In the genomic region with DNA sequence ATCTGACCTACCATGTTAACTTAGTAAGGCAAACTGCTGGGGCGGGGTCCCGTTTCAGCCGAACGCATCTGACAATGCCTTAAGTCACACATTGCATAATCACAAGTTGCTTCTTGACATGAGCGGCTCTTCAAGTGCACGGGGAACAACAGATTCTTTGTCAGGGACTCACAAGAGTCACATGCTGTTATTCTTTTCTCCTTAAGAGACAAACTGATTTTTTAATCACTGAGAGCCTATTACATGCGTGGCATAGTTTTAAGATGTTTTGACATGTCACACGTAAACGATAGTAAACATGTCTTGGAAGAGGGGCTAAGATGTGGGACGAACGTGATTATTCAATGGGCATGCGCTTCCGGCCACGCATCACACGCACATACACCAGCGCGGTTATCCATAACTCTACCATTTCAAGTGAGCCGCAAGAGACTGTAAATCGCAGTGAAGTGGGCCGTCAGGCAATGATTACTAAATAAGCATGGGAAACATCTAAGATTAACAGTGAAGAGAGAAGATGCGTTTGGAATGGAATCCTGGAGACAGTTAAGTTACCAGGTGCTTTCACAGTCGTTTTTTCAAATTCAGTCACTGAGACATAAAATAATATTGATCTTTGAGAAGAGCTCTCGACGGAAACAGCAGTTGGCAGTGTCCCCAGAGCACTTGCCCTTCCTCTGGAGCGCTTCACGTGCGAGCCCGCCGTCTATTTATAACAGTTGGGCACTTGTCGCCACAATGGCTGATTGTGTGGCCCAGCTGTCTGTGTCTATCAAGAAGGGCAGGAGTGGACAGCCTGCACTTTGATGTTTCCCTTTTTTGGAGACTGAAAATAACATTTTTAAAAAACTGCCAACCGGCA, we compare ENCODE assay signal across 8 cellular contexts.
DNase-seq lines count a peak whose midpoint lies in the region; ATAC-seq and TF ChIP-seq lines count a peak whose summit lies in the region.

No MANE protein-coding gene starts in this region.

- H2BK12ac ChIP-seq in mesenchymal stem cell (ENCODE audit: low read length in 2 of 2) = peak overlapping the region; percentile 86 to 98

- no peaks in the 10 kb centered on the region for H3K36me3 ChIP-seq in mesenchymal stem cell (ENCODE audit: control insufficient read depth in 1 of 2, insufficient read depth in 2 of 2, low read depth in 1 of 2, low read length in 2 of 2)

- peak overlapping the region; percentile 52 for H3K4me3 ChIP-seq in coronary artery
- peak overlapping the region in 1 of 2 experiments; percentile 52 for H3K4me3 ChIP-seq in mesenchymal stem cell (ENCODE audit: insufficient read depth in 1 of 2, low read depth in 1 of 2, low read length in 2 of 2)

- H4K91ac ChIP-seq in mesenchymal stem cell (ENCODE audit: low read length) = peak overlapping the region; percentile 77

- no peaks in the 10 kb centered on the region for H3K9me3 ChIP-seq in mesenchymal stem cell (ENCODE audit: control insufficient read depth, low read length)

- no peak overlapping the region for H2AK5ac ChIP-seq in mesenchymal stem cell (ENCODE audit: low read length, severe bottlenecking)

- H3K18ac ChIP-seq in mesenchymal stem cell (ENCODE audit: low read depth in 1 of 2, low read length in 2 of 2) = peak overlapping the region; percentile 25 to 79

- H3K4ac ChIP-seq in mesenchymal stem cell (ENCODE audit: low read depth in 1 of 2, low read length in 2 of 2) = peak overlapping the region in 1 of 2 experiments; percentile 51

- H3K9ac ChIP-seq in mesenchymal stem cell (ENCODE audit: low read length) = peak overlapping the region; percentile 62

- peak overlapping the region; percentile 47 to 85 for H3K27ac ChIP-seq in coronary artery
- H3K27ac ChIP-seq in mesenchymal stem cell (ENCODE audit: low read length, poor library complexity, severe bottlenecking) = no peak overlapping the region

- 70% methylated on average over 31 of the region's 31 CpGs for WGBS in mesenchymal stem cell

- no peak overlapping the region for H2BK15ac ChIP-seq in mesenchymal stem cell (ENCODE audit: low read depth, poor library complexity, severe bottlenecking)

- H3K79me1 ChIP-seq in mesenchymal stem cell (replicated peaks; ENCODE audit: low read length, poor library complexity, severe bottlenecking) = peaks cover 10% of the 10 kb centered on the region

- no peak for TF ChIP-seq CTCF in coronary artery (IDR thresholded peaks at IDR 0.05)

- no peak overlapping the region for H3K23ac ChIP-seq in mesenchymal stem cell (ENCODE audit: low read length in 2 of 2)

- peak; percentile 85 for DNase-seq in EH (ENCODE audit: low read depth)
- DNase-seq in NCI-H446 treated with DMSO at 0.1 percent for 48 hours (lab: John Stamatoyannopoulos, UW) = peak; percentile 29
- DNase-seq in coronary artery (ENCODE audit: low spot score) = no peak
- peak; percentile 73 for DNase-seq in mesenchymal stem cell
- no peak for DNase-seq in NCI-H1048 (lab: John Stamatoyannopoulos, UW)
- DNase-seq in GDM1 (lab: John Stamatoyannopoulos, UW) = no peak

- H3K4me1 ChIP-seq in mesenchymal stem cell (ENCODE audit: control insufficient read depth, insufficient read depth, low read depth, low read length) = peaks cover 7% of the 10 kb centered on the region

- peak overlapping the region; percentile 84 for H2BK120ac ChIP-seq in mesenchymal stem cell (ENCODE audit: low read depth, low read length)

- ATAC-seq in GM18870 (IDR thresholded peaks at IDR 0.05; ENCODE audit: unreplicated experiment) (no peak), GM19035 (IDR thresholded peaks at IDR 0.05; ENCODE audit: unreplicated experiment) (no peak)

- H2AFZ ChIP-seq in mesenchymal stem cell (ENCODE audit: low read depth, low read length) = peak overlapping the region; percentile 19

- H3K27me3 ChIP-seq in mesenchymal stem cell (ENCODE audit: control insufficient read depth in 1 of 2, insufficient read depth in 1 of 2, low read length in 2 of 2) = no peaks in the 10 kb centered on the region

- no peak overlapping the region for H3K4me2 ChIP-seq in mesenchymal stem cell (ENCODE audit: low read length, poor library complexity, severe bottlenecking)

- H3K14ac ChIP-seq in mesenchymal stem cell (ENCODE audit: low read length in 2 of 2) = no peak overlapping the region

- H4K8ac ChIP-seq in mesenchymal stem cell (ENCODE audit: low read length) = peak overlapping the region; percentile 69

- no peak overlapping the region for H2BK5ac ChIP-seq in mesenchymal stem cell (ENCODE audit: low read depth, low read length, poor library complexity, severe bottlenecking)

Comparison
In these comparisons a context has a peak if more than half of its experiments do, and no peak if none do; other contexts are left out.
1. DNase-seq: peak in EH (single experiment), NCI-H446 treated with DMSO at 0.1 percent for 48 hours (single experiment) and mesenchymal stem cell (single experiment); none in coronary artery (single experiment), NCI-H1048 (single experiment) and GDM1 (single experiment).